2 cellular contexts compared by ENCODE assay signal in genomic region chr12:108457734-108458361, GRCh38.
TF ChIP-seq lines count a peak whose summit lies in the region.

No MANE protein-coding gene starts in this region.

TF ChIP-seq in HepG2, 621 proteins besides CTCF, POLR2A, EP300 and RAD21:
- TF ChIP-seq STAG1 (CRISPR knock-in tag; IDR thresholded peaks at IDR 0.05) (peak; percentile 43), ZNF605 (CRISPR knock-in tag; IDR thresholded peaks at IDR 0.05) (no peak)

TF ChIP-seq in WTC11, 78 proteins besides CTCF, POLR2A, EP300 and RAD21:
- TF ChIP-seq ZNF232 (CRISPR knock-in tag; IDR thresholded peaks at IDR 0.05) (no peak), ZNF396 (CRISPR knock-in tag; IDR thresholded peaks at IDR 0.05; ENCODE audit: borderline replicate concordance) (no peak), E2F4 (CRISPR knock-in tag; IDR thresholded peaks at IDR 0.05; ENCODE audit: borderline replicate concordance, low read depth) (no peak), ARID4B (CRISPR knock-in tag; IDR thresholded peaks at IDR 0.05; ENCODE audit: borderline replicate concordance) (no peak), FOXP4 (CRISPR knock-in tag; IDR thresholded peaks at IDR 0.05) (no peak), ZNF219 (CRISPR knock-in tag; IDR thresholded peaks at IDR 0.05; ENCODE audit: borderline replicate concordance) (no peak), RORB (CRISPR knock-in tag; IDR thresholded peaks at IDR 0.05) (no peak), NFYB (CRISPR knock-in tag; conservative IDR thresholded peaks at IDR 0.05; ENCODE audit: low read depth) (no peak), TP53 (CRISPR knock-in tag; IDR thresholded peaks at IDR 0.05) (no peak)
